19 cellular contexts compared by ENCODE assay signal in the genomic region with DNA sequence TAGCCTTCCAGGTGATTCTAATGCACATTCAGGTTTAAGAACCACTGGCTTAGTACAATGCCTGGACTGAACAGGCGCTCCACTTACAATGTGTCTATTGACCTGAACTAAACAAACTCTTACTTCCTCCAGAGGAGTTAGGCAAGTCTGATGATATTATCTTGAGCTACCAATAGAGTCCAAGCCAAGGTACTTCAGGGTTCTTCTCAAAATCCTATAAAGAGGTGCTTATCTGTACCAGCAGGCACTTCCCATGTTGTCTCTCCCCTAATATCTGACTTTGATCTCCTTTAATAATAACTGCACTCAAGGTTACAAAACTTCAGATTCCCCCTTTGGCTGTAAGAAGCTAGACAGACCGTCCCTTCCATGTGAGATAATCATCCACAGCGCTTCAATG.
DNase-seq lines count a peak whose midpoint lies in the region; ATAC-seq, FAIRE-seq and TF ChIP-seq lines count a peak whose summit lies in the region.
"Had no signal": no experiment of that assay in that cellular context is flagged by ENCODE, and none has a peak within 500 bp of the region (broad histone marks: within the 10 kb centered on the region; RNA-seq: fewer than 3 reads in every experiment).

No MANE protein-coding gene starts in this region.

- no peaks in the 10 kb centered on the region for H3K27me3 ChIP-seq in parathyroid adenoma (ENCODE audit: control insufficient read depth, insufficient read depth, low read length)
- no peaks in the 10 kb centered on the region for H3K27me3 ChIP-seq in transverse colon
- H3K27me3 ChIP-seq in HepG2 (ENCODE audit: control insufficient read depth in 1 of 2, insufficient read depth in 2 of 2, low read length in 2 of 2): no peaks in the 10 kb centered on the region
- H3K27me3 ChIP-seq: SJCRH30 had no signal

- no peak for TF ChIP-seq POLR2A in transverse colon (IDR thresholded peaks at IDR 0.05)
- TF ChIP-seq POLR2A in HepG2 (IDR thresholded peaks at IDR 0.05; ENCODE audit: insufficient read depth in 1 of 2, low read depth in 2 of 2, low read length in 2 of 2): no peak

- peak; percentile 23 for ATAC-seq in esophagus mucosa
- no peak for ATAC-seq in HepG2
- ATAC-seq: HCT116 had no signal

- H3K4me1 ChIP-seq in parathyroid adenoma: peaks cover 19% of the 10 kb centered on the region
- peaks cover 3 to 20% (median 11%) of the 10 kb centered on the region in 4 donors for H3K4me1 ChIP-seq in transverse colon
- no peaks in the 10 kb centered on the region for H3K4me1 ChIP-seq in HepG2 (ENCODE audit: insufficient read depth, low read length)
- H3K4me1 ChIP-seq: SJCRH30 had no signal

- H2AFZ ChIP-seq in parathyroid adenoma (peak overlapping the region; percentile 61), HepG2 (ENCODE audit: low read length) (no peak overlapping the region)

- POLR2A ChIA-PET in HepG2 (lab: Yijun Ruan, JAX): no interaction called here

- H3K27ac ChIP-seq in parathyroid adenoma (peak overlapping the region; percentile 54), transverse colon (peak overlapping the region; percentile 35 to 76 (median 55)), HepG2 (ENCODE audit: extremely low read length, insufficient read depth, low read length) (no peak overlapping the region)
- H3K27ac ChIP-seq: 22Rv1, SJCRH30 had no signal

- TF ChIP-seq RAD21 in HepG2 (CRISPR knock-in tag; IDR thresholded peaks at IDR 0.05): no peak

- DNase-seq in DMS79 treated with DMSO at 0.1 percent for 48 hours (lab: John Stamatoyannopoulos, UW) (peak; percentile 2), DMS79 (lab: John Stamatoyannopoulos, UW) (no peak), transverse colon (no peak), foreskin fibroblast (no peak), HepG2 (ENCODE audit: low spot score) (no peak), NCI-H748 treated with DMSO at 0.1 percent for 48 hours (lab: John Stamatoyannopoulos, UW) (no peak)
- DNase-seq: DMS 273 treated with DMSO at 0.1 percent for 48 hours, EL, GOT3, NCI-H1694 treated with DMSO at 0.1 percent for 48 hours, NCI-H510A, NCI-H774, OCI-M1, SJCRH30 had no signal

- H3K9me3 ChIP-seq in parathyroid adenoma (ENCODE audit: control insufficient read depth, low read length) (no peaks in the 10 kb centered on the region), transverse colon (peaks cover 0 to 8% of the 10 kb centered on the region in 2 donors), HepG2 (ENCODE audit: low read length) (no peaks in the 10 kb centered on the region)

- CTCF ChIA-PET in HepG2 (lab: Yijun Ruan, JAX; ENCODE audit: low intra/inter-chr PET ratio, low total read pairs): no interaction called here

- BruUV-seq in HepG2 (replicated peaks; lab: Mats Ljungman, UMichigan): no TSS peak

- H3K9ac ChIP-seq in parathyroid adenoma: no peak overlapping the region
- no peak overlapping the region for H3K9ac ChIP-seq in HepG2 (ENCODE audit: insufficient read depth, low read depth, low read length)

- no peak for TF ChIP-seq EP300 in transverse colon (IDR thresholded peaks at IDR 0.05; ENCODE audit: low read depth)
- TF ChIP-seq EP300 in HepG2 (IDR thresholded peaks at IDR 0.05; ENCODE audit: low read depth in 2 of 2, low read length in 2 of 2): no peak
- no peak for TF ChIP-seq EP300 in HepG2 (CRISPR knock-in tag; IDR thresholded peaks at IDR 0.05; ENCODE audit: borderline replicate concordance)

- FAIRE-seq in HepG2 (lab: Jason Lieb, UNC): no peak
- FAIRE-seq: GM12892 had no signal

- in situ Hi-C loops in transverse colon (cut with MboI; ENCODE audit: low pct_ligation_motif_present in 1 of 4, low pct_unique_long_range_greater_than_20kb in 1 of 4, low sequenced_read_pairs in 3 of 4) (no loop called here), HepG2 (cut with HindIII; ENCODE audit: extremely low pct_ligation_motif_present, low pct_unique_long_range_greater_than_20kb) (no loop called here)

- intact Hi-C loops in transverse colon (cut with DNase I; ENCODE audit: low total_unique reads) (no loop called here), HepG2 (cut with micrococcal nuclease; ENCODE audit: unreplicated experiment) (no loop called here)

- WGBS in transverse colon (ENCODE audit: low coverage in 1 of 2), 2 donors: 75% methylated on average over 3 of the region's 3 CpGs; no CpG with 5 or more reads in 1 of the 2 donors
- 33% methylated on average over 3 of the region's 3 CpGs for WGBS in HepG2 (ENCODE audit: low lambda C conversion rate)

- H3K4me3 ChIP-seq in parathyroid adenoma (ENCODE audit: low read depth, low read length): no peak overlapping the region
- no peak overlapping the region for H3K4me3 ChIP-seq in transverse colon
- H3K4me3 ChIP-seq in foreskin fibroblast (ENCODE audit: low read depth in 1 of 2, low read length in 2 of 2): no peak overlapping the region
- no peak overlapping the region for H3K4me3 ChIP-seq in HepG2 (replicated peaks in 1 of 3; ENCODE audit: insufficient read depth in 1 of 3, low read depth in 2 of 3, low read length in 3 of 3)
- H3K4me3 ChIP-seq: SJCRH30 had no signal

- no peak for TF ChIP-seq CTCF in parathyroid adenoma (IDR thresholded peaks at IDR 0.05)
- no peak for TF ChIP-seq CTCF in transverse colon (IDR thresholded peaks at IDR 0.05)
- TF ChIP-seq CTCF in foreskin fibroblast (IDR thresholded peaks at IDR 0.05; ENCODE audit: low read depth, low read length): no peak
- TF ChIP-seq CTCF in HepG2 (CRISPR knock-in tag; IDR thresholded peaks at IDR 0.05): no peak

- no peaks in the 10 kb centered on the region for H3K36me3 ChIP-seq in parathyroid adenoma (ENCODE audit: control insufficient read depth, insufficient read depth, low read length)
- no peaks in the 10 kb centered on the region for H3K36me3 ChIP-seq in transverse colon
- H3K36me3 ChIP-seq in HepG2 (replicated peaks in 1 of 2; ENCODE audit: control insufficient read depth in 1 of 2, insufficient read depth in 2 of 2, low read length in 2 of 2): no peaks in the 10 kb centered on the region
- H3K36me3 ChIP-seq: SJCRH30 had no signal

- H3K79me2 ChIP-seq in parathyroid adenoma: no peaks in the 10 kb centered on the region
- H3K79me2 ChIP-seq in HepG2 (ENCODE audit: insufficient read depth, low read length): no peaks in the 10 kb centered on the region

- no peaks in the 10 kb centered on the region for H4K20me1 ChIP-seq in HepG2 (ENCODE audit: insufficient read depth, low read length)

- H3K4me2 ChIP-seq in parathyroid adenoma (ENCODE audit: low read length): no peak overlapping the region
- H3K4me2 ChIP-seq in HepG2 (ENCODE audit: low read depth, low read length): no peak overlapping the region

TF ChIP-seq in HepG2, 621 proteins besides CTCF, POLR2A, EP300 and RAD21:
- TF ChIP-seq GABPB1 (CRISPR knock-in tag; IDR thresholded peaks at IDR 0.05) (no peak), SRF (IDR thresholded peaks at IDR 0.05; ENCODE audit: low read depth, low read length) (no peak)
- TF ChIP-seq, protein P1, sequence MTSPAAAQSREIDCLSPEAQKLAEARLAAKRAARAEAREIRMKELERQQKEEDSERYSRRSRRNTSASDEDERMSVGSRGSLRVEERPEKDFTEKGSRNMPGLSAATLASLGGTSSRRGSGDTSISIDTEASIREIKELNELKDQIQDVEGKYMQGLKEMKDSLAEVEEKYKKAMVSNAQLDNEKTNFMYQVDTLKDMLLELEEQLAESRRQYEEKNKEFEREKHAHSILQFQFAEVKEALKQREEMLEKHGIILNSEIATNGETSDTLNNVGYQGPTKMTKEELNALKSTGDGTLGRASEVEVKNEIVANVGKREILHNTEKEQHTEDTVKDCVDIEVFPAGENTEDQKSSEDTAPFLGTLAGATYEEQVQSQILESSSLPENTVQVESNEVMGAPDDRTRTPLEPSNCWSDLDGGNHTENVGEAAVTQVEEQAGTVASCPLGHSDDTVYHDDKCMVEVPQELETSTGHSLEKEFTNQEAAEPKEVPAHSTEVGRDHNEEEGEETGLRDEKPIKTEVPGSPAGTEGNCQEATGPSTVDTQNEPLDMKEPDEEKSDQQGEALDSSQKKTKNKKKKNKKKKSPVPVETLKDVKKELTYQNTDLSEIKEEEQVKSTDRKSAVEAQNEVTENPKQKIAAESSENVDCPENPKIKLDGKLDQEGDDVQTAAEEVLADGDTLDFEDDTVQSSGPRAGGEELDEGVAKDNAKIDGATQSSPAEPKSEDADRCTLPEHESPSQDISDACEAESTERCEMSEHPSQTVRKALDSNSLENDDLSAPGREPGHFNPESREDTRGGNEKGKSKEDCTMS (CRISPR knock-in tag; conservative IDR thresholded peaks at IDR 0.05): no peak
